ENCODE assay signal across 19 cellular contexts in the genomic region with DNA sequence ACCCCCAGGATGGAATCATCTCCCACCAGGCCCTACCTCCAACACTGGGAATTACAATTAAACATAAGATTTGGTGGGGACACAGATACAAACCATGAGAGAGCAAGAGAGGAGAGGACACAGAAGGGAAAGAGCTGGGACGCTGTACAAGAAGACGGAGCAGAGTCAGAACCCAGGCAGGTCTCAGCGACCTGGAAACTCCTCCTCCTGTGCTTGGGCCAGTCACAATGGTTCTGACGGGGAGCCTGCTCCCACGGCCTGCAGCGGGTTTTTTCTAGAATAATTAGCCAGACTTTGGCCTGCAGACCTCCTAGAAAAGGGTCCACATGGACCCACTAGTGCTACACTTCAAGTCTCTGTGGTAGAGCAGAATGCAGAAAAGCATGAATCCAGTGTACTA.
"Had no signal": no experiment of that assay in that cellular context is flagged by ENCODE, and none has a peak within 500 bp of the region (broad histone marks: within the 10 kb centered on the region; RNA-seq: fewer than 3 reads in every experiment).

No MANE protein-coding gene starts in this region.

- DNase-seq: cortex of kidney; effector memory CD8-positive, alpha-beta T cell; kidney; left lung; mesendoderm; midbrain; naive thymus-derived CD4-positive, alpha-beta T cell; nephron progenitor cell; occipital lobe; stimulated activated CD4-positive, alpha-beta T cell treated with anti-CD3 and anti-CD28 coated beads, Interleukin-12 subunit alpha, Interleukin-12 subunit beta, amount 100 ng/mL, for 4 hours; stimulated activated CD4-positive, alpha-beta T cell treated with anti-CD3 and anti-CD28 coated beads, Interleukin-1b, Interleukin-23, amount 100 ng/mL, for 48 hours; stimulated activated CD4-positive, alpha-beta T cell treated with anti-CD3 and anti-CD28 coated beads, Interleukin-4, amount 100 ng/mL, for 1 hour; stimulated activated naive CD8-positive, alpha-beta T cell treated with anti-CD3 and anti-CD28 coated beads, Interleukin-15, Interleukin-2, amounts not matched to agents 100 U/mL and 50 U/mL, for 24 hours; trophoblast cell had no signal

- H3K36me3 ChIP-seq: left lung, pancreas had no signal

- H3K27me3 ChIP-seq: pancreas had no signal

- H3K27ac ChIP-seq: left lung had no signal

- H3K4me3 ChIP-seq: left lung, smooth muscle cell had no signal

- H3K36me3 Mint-ChIP-seq: stimulated activated effector memory CD8-positive, alpha-beta T cell treated with anti-CD3 and anti-CD28 coated beads, Interleukin-12 subunit alpha, Interleukin-12 subunit beta, amount 100 ng/mL, for 72 hours had no signal

- H3K27ac Mint-ChIP-seq: effector memory CD8-positive, alpha-beta T cell; naive thymus-derived CD4-positive, alpha-beta T cell; nephron progenitor cell; progenitor cell of endocrine pancreas; stimulated activated effector memory CD8-positive, alpha-beta T cell treated with anti-CD3 and anti-CD28 coated beads, Interleukin-12 subunit alpha, Interleukin-12 subunit beta, amount 100 ng/mL, for 72 hours had no signal

- H3K9me3 ChIP-seq: left lung, pancreas had no signal

- H3K9me3 Mint-ChIP-seq: stimulated activated effector memory CD8-positive, alpha-beta T cell treated with anti-CD3 and anti-CD28 coated beads, Interleukin-12 subunit alpha, Interleukin-12 subunit beta, amount 100 ng/mL, for 72 hours had no signal

- ATAC-seq: effector memory CD8-positive, alpha-beta T cell; left lung; naive thymus-derived CD4-positive, alpha-beta T cell; sciatic nerve; stimulated activated effector memory CD8-positive, alpha-beta T cell treated with anti-CD3 and anti-CD28 coated beads, Interleukin-12 subunit alpha, Interleukin-12 subunit beta, amount 100 ng/mL, for 72 hours; stimulated activated naive CD8-positive, alpha-beta T cell treated with anti-CD3 and anti-CD28 coated beads, Interleukin-15, Interleukin-2, amounts not matched to agents 100 U/mL and 50 U/mL, for 24 hours had no signal

- H3K4me3 Mint-ChIP-seq: effector memory CD8-positive, alpha-beta T cell; naive thymus-derived CD4-positive, alpha-beta T cell; nephron progenitor cell; stimulated activated effector memory CD8-positive, alpha-beta T cell treated with anti-CD3 and anti-CD28 coated beads, Interleukin-12 subunit alpha, Interleukin-12 subunit beta, amount 100 ng/mL, for 72 hours had no signal
